Comparison of ENCODE assay signal across 15 cellular contexts in the genomic region with DNA sequence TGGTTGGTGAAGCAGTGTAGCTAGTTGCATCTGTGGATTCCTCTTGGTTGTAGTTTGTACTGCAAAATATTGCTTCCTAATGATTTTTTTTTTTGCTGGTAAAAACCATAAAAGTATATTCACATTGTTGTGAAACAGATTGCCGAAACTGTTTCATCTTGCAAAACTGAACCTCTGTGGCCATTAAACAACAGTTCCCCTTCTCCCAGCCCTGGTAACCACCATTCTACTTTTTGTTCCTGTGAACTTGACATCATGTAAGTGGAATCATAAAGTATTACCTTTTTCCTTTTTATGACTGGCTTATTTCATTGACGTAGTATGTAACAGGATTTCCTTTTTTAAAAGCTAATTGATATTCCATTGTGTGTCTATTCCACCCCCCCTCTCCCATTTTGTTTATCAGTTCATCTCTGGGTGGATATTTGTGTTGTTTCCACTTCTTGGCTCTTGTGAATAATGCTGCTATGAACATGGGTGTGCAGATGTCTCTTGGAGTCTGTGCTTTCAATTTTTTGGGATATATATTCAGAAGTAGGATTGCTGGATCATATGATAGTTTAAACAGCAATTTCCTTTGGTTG. TPM values are rescaled to one million over a fixed set of nuclear protein-coding genes. Genes with fewer than 3 reads are reported as not detected.
A peak's percentile ranks its signal among the peaks of the same experiment; 100 is the strongest.
DNase-seq lines count a peak whose midpoint lies in the region; ATAC-seq and TF ChIP-seq lines count a peak whose summit lies in the region.
"Had no signal": no experiment of that assay in that cellular context is flagged by ENCODE, and none has a peak within 500 bp of the region (broad histone marks: within the 10 kb centered on the region; RNA-seq: fewer than 3 reads in every experiment).

No MANE protein-coding gene starts in this region.

- H3K27ac Mint-ChIP-seq in activated T-cell treated with anti-CD3 and anti-CD28 coated beads, Interleukin-2, amount 50 U/mL, for 72 hours, result peak overlapping the region; percentile 95
- peak overlapping the region; percentile 86 for H3K27ac Mint-ChIP-seq in activated naive CD8-positive, alpha-beta T cell treated with anti-CD3 and anti-CD28 coated beads for 36 hours
- peak overlapping the region; percentile 27 for H3K27ac Mint-ChIP-seq in osteocyte (ENCODE audit: unreplicated experiment)

- peak overlapping the region; percentile 15 to 37 for H3K4me3 Mint-ChIP-seq in activated T-cell treated with anti-CD3 and anti-CD28 coated beads, Interleukin-2, amount 50 U/mL, for 72 hours
- no peak overlapping the region for H3K4me3 Mint-ChIP-seq in activated naive CD8-positive, alpha-beta T cell treated with anti-CD3 and anti-CD28 coated beads for 36 hours
- no peak overlapping the region for H3K4me3 Mint-ChIP-seq in osteocyte (ENCODE audit: unreplicated experiment)
- H3K4me3 Mint-ChIP-seq: H9 had no signal

- TF ChIP-seq CTCF in osteocyte (IDR thresholded peaks at IDR 0.05) (no peak), thyroid gland (IDR thresholded peaks at IDR 0.05) (no peak)

- intact Hi-C loops in thyroid gland (cut with DNase I), result no loop called here

- H3K4me1 ChIP-seq in thyroid gland, result peaks cover 4 to 5% of the 10 kb centered on the region in 2 donors

- H3K27me3 Mint-ChIP-seq in activated T-cell treated with anti-CD3 and anti-CD28 coated beads, Interleukin-2, amount 50 U/mL, for 72 hours (ENCODE audit: low read depth), result no peaks in the 10 kb centered on the region
- H3K27me3 Mint-ChIP-seq in activated naive CD8-positive, alpha-beta T cell treated with anti-CD3 and anti-CD28 coated beads for 36 hours, result no peaks in the 10 kb centered on the region
- H3K27me3 Mint-ChIP-seq in osteocyte (ENCODE audit: unreplicated experiment), result no peaks in the 10 kb centered on the region
- H3K27me3 Mint-ChIP-seq: brain had no signal

- H3K27ac ChIP-seq in thyroid gland, result no peak overlapping the region
- H3K27ac ChIP-seq: WERI-Rb-1 had no signal

- 41 to 63% methylated on average over 2 of the region's 2 CpGs for WGBS in thyroid gland, 2 donors

- no peak for DNase-seq in activated T-cell treated with anti-CD3 and anti-CD28 coated beads, Interleukin-2, amount 50 U/mL, for 72 hours
- DNase-seq in activated T-cell treated with anti-CD3 and anti-CD28 coated beads, Interleukin-2, amount 50 U/mL, for 48 hours, result no peak
- DNase-seq in MV-4-11 (lab: John Stamatoyannopoulos, UW) (peak; percentile 90), osteocyte (ENCODE audit: extremely low spot score, unreplicated experiment) (no peak), thyroid gland (no peak), NCI-H526 (lab: John Stamatoyannopoulos, UW) (no peak)
- no peak for DNase-seq in activated naive CD8-positive, alpha-beta T cell treated with anti-CD3 and anti-CD28 coated beads for 36 hours
- no peak for DNase-seq in stimulated activated CD4-positive, alpha-beta T cell treated with anti-CD3 and anti-CD28 coated beads, Interleukin-15, amount 100 ng/mL, for 24 hours
- DNase-seq: H9, NCI-H1930, posterior cingulate gyrus, SHP77 treated with DMSO at 0.1 percent for 48 hours, WERI-Rb-1 had no signal

- peaks cover 21 to 70% of the 10 kb centered on the region in 2 donors for H3K36me3 Mint-ChIP-seq in activated T-cell treated with anti-CD3 and anti-CD28 coated beads, Interleukin-2, amount 50 U/mL, for 72 hours (ENCODE audit: insufficient read depth in 2 of 2)
- H3K36me3 Mint-ChIP-seq in activated naive CD8-positive, alpha-beta T cell treated with anti-CD3 and anti-CD28 coated beads for 36 hours, result peaks cover 62% of the 10 kb centered on the region
- peaks cover 59% of the 10 kb centered on the region for H3K36me3 Mint-ChIP-seq in osteocyte (ENCODE audit: unreplicated experiment)

- ATAC-seq in activated T-cell treated with anti-CD3 and anti-CD28 coated beads, Interleukin-2, amount 50 U/mL, for 72 hours (replicated peaks in 1 of 2), result no peak

- TF ChIP-seq POLR2A in thyroid gland (IDR thresholded peaks at IDR 0.05), result no peak

- H3K36me3 ChIP-seq in thyroid gland, result peaks cover 30 to 34% of the 10 kb centered on the region in 2 donors

- no peaks in the 10 kb centered on the region for H3K9me3 Mint-ChIP-seq in activated T-cell treated with anti-CD3 and anti-CD28 coated beads, Interleukin-2, amount 50 U/mL, for 72 hours
- H3K9me3 Mint-ChIP-seq in activated naive CD8-positive, alpha-beta T cell treated with anti-CD3 and anti-CD28 coated beads for 36 hours, result no peaks in the 10 kb centered on the region
- no peaks in the 10 kb centered on the region for H3K9me3 Mint-ChIP-seq in osteocyte (ENCODE audit: unreplicated experiment)
- H3K9me3 Mint-ChIP-seq: brain, H9 had no signal

- no peaks in the 10 kb centered on the region for H3K9me3 ChIP-seq in thyroid gland
- H3K9me3 ChIP-seq: tibial nerve had no signal

- peaks cover 64% of the 10 kb centered on the region for H3K4me1 Mint-ChIP-seq in activated T-cell treated with anti-CD3 and anti-CD28 coated beads, Interleukin-2, amount 50 U/mL, for 72 hours (ENCODE audit: low read depth)
- peaks cover 64% of the 10 kb centered on the region for H3K4me1 Mint-ChIP-seq in activated naive CD8-positive, alpha-beta T cell treated with anti-CD3 and anti-CD28 coated beads for 36 hours
- H3K4me1 Mint-ChIP-seq in osteocyte (ENCODE audit: unreplicated experiment), result peaks cover 56% of the 10 kb centered on the region
- H3K4me1 Mint-ChIP-seq: H9 had no signal

- H3K4me3 ChIP-seq in thyroid gland (replicated peaks in 1 of 3), result no peak overlapping the region
- H3K4me3 ChIP-seq: tibial nerve had no signal

- no peaks in the 10 kb centered on the region for H3K27me3 ChIP-seq in thyroid gland
- H3K27me3 ChIP-seq: tibial nerve had no signal

RNA-seq across cellular contexts. Expression of a gene that starts 11.8 kb away (rescaled TPM):
- 100 to 1,000 TPM; 362 to 383 TPM for total RNA-seq in activated T-cell treated with anti-CD3 and anti-CD28 coated beads, Interleukin-2, amount 50 U/mL, for 72 hours
- total RNA-seq in activated naive CD8-positive, alpha-beta T cell treated with anti-CD3 and anti-CD28 coated beads for 36 hours, result 100 to 1,000 TPM; 414 to 435 TPM
- 191 and 202 TPM in 2 replicates for total RNA-seq in osteocyte
- 100 to 1,000 TPM in 2 of 4 donors, 10 to 100 TPM in 2; 62.7 to 217 (median 113) TPM for total RNA-seq in thyroid gland

Comparison
In these comparisons a context has a peak if more than half of its experiments do, and no peak if none do; other contexts are left out.
1. H3K27ac Mint-ChIP-seq: peak in every context shown above with its lines; median percentile 95 in activated T-cell treated with anti-CD3 and anti-CD28 coated beads, Interleukin-2, amount 50 U/mL, for 72 hours; 86 in activated naive CD8-positive, alpha-beta T cell treated with anti-CD3 and anti-CD28 coated beads for 36 hours; 27 in osteocyte.
2. H3K4me3 Mint-ChIP-seq: peak in activated T-cell treated with anti-CD3 and anti-CD28 coated beads, Interleukin-2, amount 50 U/mL, for 72 hours (2 of 2); none in activated naive CD8-positive, alpha-beta T cell treated with anti-CD3 and anti-CD28 coated beads for 36 hours (single experiment) and osteocyte (single experiment).